ENCODE assay signal across 24 cellular contexts in genomic region chr3:33668618-33669017, GRCh38.
"Had no signal": no experiment of that assay in that cellular context is flagged by ENCODE, and none has a peak within 500 bp of the region (broad histone marks: within the 10 kb centered on the region; RNA-seq: fewer than 3 reads in every experiment).

No MANE protein-coding gene starts in this region.

- H3K79me2 ChIP-seq: hepatocyte had no signal

- DNase-seq: dermis blood vessel endothelial cell; dorsolateral prefrontal cortex; effector CD4-positive, alpha-beta T cell; effector memory CD4-positive, alpha-beta T cell; foreskin keratinocyte; heart left ventricle; hypothalamus; left cardiac atrium; left lung; left ventricle myocardium superior; lower lobe of right lung; mesenchymal stem cell; mucosa of descending colon; naive B cell had no signal

- H3K27ac ChIP-seq: coronary artery, dorsolateral prefrontal cortex, esophagus muscularis mucosa, foreskin keratinocyte, gastroesophageal sphincter, heart left ventricle, hepatocyte, left lung, lower lobe of right lung had no signal

- H3K36me3 ChIP-seq: left lung, lower lobe of right lung had no signal

- FAIRE-seq: colon, endothelial cell of umbilical vein, frontal cortex, islet of Langerhans, keratinocyte had no signal

- ATAC-seq: foreskin keratinocyte, gastroesophageal sphincter, heart left ventricle, left cardiac atrium, left lung, left ventricle myocardium superior, lower lobe of right lung, mucosa of descending colon had no signal

- H3K4me2 ChIP-seq: hepatocyte had no signal

- H3K4me3 ChIP-seq: coronary artery, dorsolateral prefrontal cortex, esophagus muscularis mucosa, gastroesophageal sphincter, heart left ventricle, hepatocyte, left lung, lower lobe of right lung, mucosa of descending colon had no signal

- H3K27me3 Mint-ChIP-seq: naive B cell had no signal

- H3K4me3 Mint-ChIP-seq: mesothelial cell of epicardium, naive B cell had no signal

- H3K4me1 Mint-ChIP-seq: mesothelial cell of epicardium had no signal

- H3K27me3 ChIP-seq: dorsolateral prefrontal cortex, esophagus muscularis mucosa, foreskin keratinocyte, gastroesophageal sphincter, heart left ventricle, hepatocyte, left lung had no signal

- H3K9me3 ChIP-seq: esophagus muscularis mucosa, gastroesophageal sphincter, heart left ventricle, left lung, lower lobe of right lung, mucosa of descending colon had no signal

- H3K27ac Mint-ChIP-seq: mesothelial cell of epicardium, naive B cell had no signal

- H2AFZ ChIP-seq: hepatocyte had no signal

- H3K4me1 ChIP-seq: esophagus muscularis mucosa, gastroesophageal sphincter, lower lobe of right lung had no signal
